17 cellular contexts compared by ENCODE assay signal in genomic region chr5:139675213-139675612, GRCh38. TPM values are rescaled to one million over a fixed set of nuclear protein-coding genes. Genes with fewer than 3 reads are reported as not detected.
DNase-seq lines count a peak whose midpoint lies in the region; ATAC-seq and TF ChIP-seq lines count a peak whose summit lies in the region.
"Had no signal": no experiment of that assay in that cellular context is flagged by ENCODE, and none has a peak within 500 bp of the region (broad histone marks: within the 10 kb centered on the region; RNA-seq: fewer than 3 reads in every experiment).

No MANE protein-coding gene starts in this region.

- H4K8ac ChIP-seq in IMR-90 (ENCODE audit: low read depth in 2 of 2, low read length in 2 of 2): no peak overlapping the region

- H2BK120ac ChIP-seq in IMR-90 (ENCODE audit: low read depth, low read length): no peak overlapping the region

- H3K14ac ChIP-seq in IMR-90 (replicated peaks; ENCODE audit: low read depth, low read length): no peak overlapping the region

- H3K36me3 ChIP-seq in IMR-90 (ENCODE audit: control insufficient read depth, insufficient read depth, low read length) (peaks cover 4% of the 10 kb centered on the region), muscle layer of colon (ENCODE audit: insufficient read depth, low read length) (no peaks in the 10 kb centered on the region), H7 (replicated peaks; ENCODE audit: control insufficient read depth, insufficient read depth, low read length) (no peaks in the 10 kb centered on the region; the same call in 1 of the 2 replicates)

- H3K4me1 ChIP-seq in IMR-90 (ENCODE audit: control insufficient read depth, insufficient read depth, low read length) (peaks cover 22% of the 10 kb centered on the region), muscle layer of colon (ENCODE audit: insufficient read depth, low read length) (peaks cover 43% of the 10 kb centered on the region)

- ATAC-seq in IMR-90 (ENCODE audit: low read depth) (no peak), HG02588 (IDR thresholded peaks at IDR 0.05; ENCODE audit: unreplicated experiment) (no peak), HG03442 (IDR thresholded peaks at IDR 0.05; ENCODE audit: unreplicated experiment) (no peak)
- no peak for ATAC-seq in stimulated activated memory B cell treated with anti-CD40 and anti-IgM and Interleukin-4, amounts not matched to agents 10 μg/mL and 1 μg/mL and 100 μg/mL, for 72 hours
- ATAC-seq: T-cell had no signal

- intact Hi-C loops in IMR-90 (cut with micrococcal nuclease): no loop called here

- CTCF ChIA-PET in IMR-90 (lab: Yijun Ruan, JAX): no interaction called here

- H3K27me3 ChIP-seq in IMR-90 (ENCODE audit: control insufficient read depth, insufficient read depth, low read length): no peaks in the 10 kb centered on the region
- H3K27me3 ChIP-seq in muscle layer of colon (ENCODE audit: control insufficient read depth in 1 of 2, insufficient read depth in 2 of 2, low read length in 2 of 2): no peaks in the 10 kb centered on the region
- H3K27me3 ChIP-seq in H7 (ENCODE audit: control insufficient read depth, insufficient read depth, low read length): no peaks in the 10 kb centered on the region
- H3K27me3 ChIP-seq: tibial artery had no signal

- no peak overlapping the region for H4K91ac ChIP-seq in IMR-90 (ENCODE audit: insufficient read depth, low read depth, low read length)

- H3K9ac ChIP-seq in IMR-90 (ENCODE audit: low read depth, low read length) (no peak overlapping the region), muscle layer of colon (ENCODE audit: low read length) (no peak overlapping the region)

- H3K27me3 Mint-ChIP-seq in brain: peaks cover 4% of the 10 kb centered on the region
- H3K27me3 Mint-ChIP-seq in stimulated activated memory B cell treated with anti-CD40 and anti-IgM and Interleukin-4, amounts not matched to agents 10 μg/mL and 1 μg/mL and 100 μg/mL, for 72 hours: no peaks in the 10 kb centered on the region
- H3K27me3 Mint-ChIP-seq: activated naive CD4-positive, alpha-beta T cell treated with anti-CD3 and anti-CD28 coated beads, Interleukin-2, amount 50 U/mL, for 24 hours; T-cell had no signal

- H3K9me3 Mint-ChIP-seq in brain: no peaks in the 10 kb centered on the region
- no peaks in the 10 kb centered on the region for H3K9me3 Mint-ChIP-seq in stimulated activated memory B cell treated with anti-CD40 and anti-IgM and Interleukin-4, amounts not matched to agents 10 μg/mL and 1 μg/mL and 100 μg/mL, for 72 hours
- H3K9me3 Mint-ChIP-seq: activated naive CD4-positive, alpha-beta T cell treated with anti-CD3 and anti-CD28 coated beads, Interleukin-2, amount 50 U/mL, for 24 hours; T-cell had no signal

- WGBS in IMR-90 (ENCODE audit: extremely low coverage in 2 of 2, insufficient read length in 1 of 2), 2 experiments: 92% methylated on average over 2 of the region's 4 CpGs; no CpG with 5 or more reads in 1 of the 2 experiments

- no peak overlapping the region for H2AK5ac ChIP-seq in IMR-90 (ENCODE audit: low read depth, low read length)

- dilution Hi-C loops in IMR-90 (cut with HindIII; ENCODE audit: low sequenced_read_pairs, unreplicated experiment): no loop called here

- H3K4me3 Mint-ChIP-seq in brain: peak overlapping the region in 3 of 5 experiments; percentile 23 to 39 (median 23)
- H3K4me3 Mint-ChIP-seq in stimulated activated memory B cell treated with anti-CD40 and anti-IgM and Interleukin-4, amounts not matched to agents 10 μg/mL and 1 μg/mL and 100 μg/mL, for 72 hours: no peak overlapping the region
- H3K4me3 Mint-ChIP-seq: activated naive CD4-positive, alpha-beta T cell treated with anti-CD3 and anti-CD28 coated beads, Interleukin-2, amount 50 U/mL, for 24 hours; CD14-positive monocyte; T-cell had no signal

- H2AFZ ChIP-seq in IMR-90 (replicated peaks; ENCODE audit: low read length, poor library complexity): no peak overlapping the region

- no peak for TF ChIP-seq POLR2A in IMR-90 (IDR thresholded peaks at IDR 0.05; ENCODE audit: low read depth, low read length)

- H2AK9ac ChIP-seq in IMR-90 (replicated peaks; ENCODE audit: low read depth, low read length, poor library complexity): peak overlapping the region; percentile 20

- no TSS peak for BruUV-seq in IMR-90 (replicated peaks; lab: Mats Ljungman, UMichigan)

- no peaks in the 10 kb centered on the region for H3K9me3 ChIP-seq in IMR-90 (ENCODE audit: control insufficient read depth, insufficient read depth, low read length)
- no peaks in the 10 kb centered on the region for H3K9me3 ChIP-seq in muscle layer of colon (ENCODE audit: low read length)
- H3K9me3 ChIP-seq: tibial artery had no signal

- TF ChIP-seq CTCF in IMR-90 (conservative IDR thresholded peaks at IDR 0.05; ENCODE audit: low read depth, low read length) (no peak), brain (conservative IDR thresholded peaks at IDR 0.05) (no peak)

- no peak overlapping the region for H4K5ac ChIP-seq in IMR-90 (ENCODE audit: low read depth, low read length)

- H3K9me1 ChIP-seq in IMR-90 (ENCODE audit: insufficient read depth, low read length): peaks cover 26% of the 10 kb centered on the region

- H3K4me3 ChIP-seq in IMR-90 (ENCODE audit: insufficient read depth, low read depth, low read length): no peak overlapping the region
- H3K4me3 ChIP-seq in muscle layer of colon (ENCODE audit: low read depth in 1 of 2, low read length in 2 of 2): no peak overlapping the region
- no peak overlapping the region for H3K4me3 ChIP-seq in H7 (ENCODE audit: insufficient read depth, low read depth, low read length)
- H3K4me3 ChIP-seq: tibial artery had no signal

- H2BK20ac ChIP-seq in IMR-90 (ENCODE audit: low read depth, low read length): no peak overlapping the region

- H3K79me1 ChIP-seq in IMR-90 (ENCODE audit: low read depth in 1 of 2, low read length in 2 of 2): peaks cover 14 to 70% of the 10 kb centered on the region in 2 experiments

- H3K4me2 ChIP-seq in IMR-90 (ENCODE audit: low read depth, low read length): no peak overlapping the region

- H3K4ac ChIP-seq in IMR-90 (ENCODE audit: low read depth, low read length): no peak overlapping the region

- TF ChIP-seq RAD21 in IMR-90 (IDR thresholded peaks at IDR 0.05; ENCODE audit: low read length): no peak

- POLR2A ChIA-PET in IMR-90 (lab: Charles Lee; ENCODE audit: unreplicated experiment): no interaction called here

- H2BK5ac ChIP-seq in IMR-90 (ENCODE audit: low read depth, low read length, poor library complexity, severe bottlenecking): no peak overlapping the region

- H3K27ac ChIP-seq in IMR-90 (ENCODE audit: insufficient read depth, low read length) (no peak overlapping the region), muscle layer of colon (ENCODE audit: low read depth, low read length) (peak overlapping the region; percentile 32)
- H3K27ac ChIP-seq: tibial artery had no signal

- no peak overlapping the region for H2BK15ac ChIP-seq in IMR-90 (ENCODE audit: low read depth, low read length)

- peaks cover 6% of the 10 kb centered on the region for H3K36me3 Mint-ChIP-seq in brain
- peaks cover 26% of the 10 kb centered on the region for H3K36me3 Mint-ChIP-seq in stimulated activated memory B cell treated with anti-CD40 and anti-IgM and Interleukin-4, amounts not matched to agents 10 μg/mL and 1 μg/mL and 100 μg/mL, for 72 hours
- H3K36me3 Mint-ChIP-seq: activated naive CD4-positive, alpha-beta T cell treated with anti-CD3 and anti-CD28 coated beads, Interleukin-2, amount 50 U/mL, for 24 hours had no signal

- peaks cover 95% of the 10 kb centered on the region for H3K4me1 Mint-ChIP-seq in brain
- H3K4me1 Mint-ChIP-seq in stimulated activated memory B cell treated with anti-CD40 and anti-IgM and Interleukin-4, amounts not matched to agents 10 μg/mL and 1 μg/mL and 100 μg/mL, for 72 hours: peaks cover 86% of the 10 kb centered on the region

- DNase-seq in IMR-90 (no peak), H7 (no peak), NCI-H69 (lab: John Stamatoyannopoulos, UW) (no peak)
- DNase-seq: activated CD4-positive, CD25-positive, alpha-beta regulatory T cell treated with anti-CD3 and anti-CD28 coated beads, Interleukin-2, amount 50 U/mL, for 72 hours; central memory CD4-positive, alpha-beta T cell; MM.1S; NCI-H2029; RPMI8226; T-cell; tibial artery had no signal

- H3K56ac ChIP-seq in IMR-90 (ENCODE audit: extremely low read depth, insufficient read depth, low read length): no peak overlapping the region

- H3K23ac ChIP-seq in IMR-90 (ENCODE audit: low read depth, low read length): no peak overlapping the region

- peaks cover 52% of the 10 kb centered on the region for H4K20me1 ChIP-seq in IMR-90 (ENCODE audit: insufficient read depth, low read length)

- in situ Hi-C loops in IMR-90 (cut with MboI; ENCODE audit: low sequenced_read_pairs): no loop called here

- no peak overlapping the region for H3K18ac ChIP-seq in IMR-90 (ENCODE audit: low read depth, low read length)

- H3K27ac Mint-ChIP-seq in brain: peak overlapping the region; percentile 78 to 94 (median 91)
- H3K27ac Mint-ChIP-seq in stimulated activated memory B cell treated with anti-CD40 and anti-IgM and Interleukin-4, amounts not matched to agents 10 μg/mL and 1 μg/mL and 100 μg/mL, for 72 hours: peak overlapping the region; percentile 74
- H3K27ac Mint-ChIP-seq: activated naive CD4-positive, alpha-beta T cell treated with anti-CD3 and anti-CD28 coated beads, Interleukin-2, amount 50 U/mL, for 24 hours; T-cell had no signal

TF ChIP-seq in IMR-90, 13 proteins besides CTCF, POLR2A, EP300 and RAD21:
- no peak for TF ChIP-seq BHLHE40 (IDR thresholded peaks at IDR 0.05; ENCODE audit: low read depth, low read length)
- no peak for TF ChIP-seq MXI1 (IDR thresholded peaks at IDR 0.05; ENCODE audit: borderline replicate concordance, low read depth, low read length)
- TF ChIP-seq MAFK (IDR thresholded peaks at IDR 0.05; ENCODE audit: low read depth, low read length): no peak
- TF ChIP-seq USF2 (IDR thresholded peaks at IDR 0.05; ENCODE audit: low read depth, low read length): no peak
- TF ChIP-seq SMC3 (IDR thresholded peaks at IDR 0.05; ENCODE audit: low read depth, low read length): no peak
- TF ChIP-seq FOS (IDR thresholded peaks at IDR 0.05; ENCODE audit: low read depth, low read length): no peak
- TF ChIP-seq NFE2L2 (IDR thresholded peaks at IDR 0.05; ENCODE audit: low read depth, low read length): no peak
- no peak for TF ChIP-seq CEBPB (IDR thresholded peaks at IDR 0.05; ENCODE audit: low read depth, low read length)

RNA-seq across cellular contexts. Expression of gene CXXC5, which starts 27.1 kb away (rescaled TPM):
- 24.9 and 30.8 TPM in 2 replicates for total RNA-seq in IMR-90 (2012; rRNA removed)
- polyA plus RNA-seq in IMR-90 (2012; rRNA removed) (35.7 and 38.8 TPM in 2 replicates), brain (ENCODE audit: insufficient read depth, low read depth, low replicate concordance) (79.7 TPM)
- 34.7 and 72.2 TPM in 2 replicates for polyA plus RNA-seq in IMR-90 (2012; cell fraction: cytosol; rRNA removed)
- polyA plus RNA-seq in IMR-90 (2012; cell fraction: nucleus; rRNA removed; ENCODE audit: low replicate concordance): 24.5 and 60.8 TPM in 2 replicates
- total RNA-seq in H7 (2014; rRNA removed; shearing (Covaris generic)): 150 and 154 TPM in 2 replicates
